Comparison of ENCODE assay signal across 9 cellular contexts in the genomic region with DNA sequence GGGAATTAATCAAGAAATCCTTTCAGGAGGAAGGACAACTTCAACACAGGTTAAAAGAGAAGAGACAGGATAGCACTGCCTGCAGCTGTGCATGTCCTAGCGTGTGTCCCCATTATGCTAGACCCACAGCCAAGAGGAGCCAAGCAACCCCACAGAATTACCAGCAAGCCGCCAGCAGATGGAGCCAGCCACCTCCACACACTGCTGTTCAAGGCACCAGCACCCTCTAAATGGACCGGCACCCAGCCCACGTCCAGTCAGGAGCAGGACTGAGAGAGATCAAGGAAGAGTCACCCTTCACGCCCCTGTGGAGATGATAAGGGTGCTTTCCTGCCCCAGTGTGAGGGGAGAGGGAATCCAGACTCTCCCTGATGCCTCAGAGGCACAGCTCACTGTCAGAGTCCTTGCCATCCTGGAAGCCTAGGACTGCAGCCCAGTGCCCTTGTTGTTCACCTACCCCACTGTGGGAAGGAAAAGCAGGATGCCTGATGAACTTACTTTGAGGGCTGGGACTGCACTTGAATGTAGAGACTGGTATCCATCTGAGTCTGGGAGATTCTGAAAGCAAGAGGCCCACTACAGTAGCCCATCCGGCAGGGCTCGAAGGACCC. TPM values are rescaled to one million over a fixed set of nuclear protein-coding genes. Genes with fewer than 3 reads are reported as not detected.
DNase-seq lines count a peak whose midpoint lies in the region; ATAC-seq, FAIRE-seq and TF ChIP-seq lines count a peak whose summit lies in the region.
"Had no signal": no experiment of that assay in that cellular context is flagged by ENCODE, and none has a peak within 500 bp of the region (broad histone marks: within the 10 kb centered on the region; RNA-seq: fewer than 3 reads in every experiment).

No MANE protein-coding gene starts in this region.

- peak; percentile 97 for FAIRE-seq in GM12878 (lab: Jason Lieb, UNC)
- FAIRE-seq: colon had no signal

- H3K36me3 ChIP-seq in GM12878 (ENCODE audit: control insufficient read depth in 2 of 2, insufficient read depth in 2 of 2, low read length in 1 of 2) (no peaks in the 10 kb centered on the region), iPS DF 6.9 (ENCODE audit: control insufficient read depth, insufficient read depth, low read length) (no peaks in the 10 kb centered on the region), sigmoid colon (no peaks in the 10 kb centered on the region)

- BruUV-seq in GM12878 (replicated peaks; lab: Mats Ljungman, UMichigan) = no TSS peak

- peak; percentile 63 for TF ChIP-seq RAD21 in GM12878 (IDR thresholded peaks at IDR 0.05; ENCODE audit: insufficient read depth, low read depth, low read length)

- peak; percentile 8 for DNase-seq in NCI-H2107 treated with DMSO at 0.1 percent for 48 hours (lab: John Stamatoyannopoulos, UW; ENCODE audit: unreplicated experiment)
- DNase-seq in NCI-H2107 (lab: John Stamatoyannopoulos, UW) = no peak
- peak; percentile 33 to 53 for DNase-seq in SHP77 (lab: John Stamatoyannopoulos, UW)
- no peak for DNase-seq in GM12878 (ENCODE audit: low read depth, low spot score)
- peak; percentile 61 for DNase-seq in iPS DF 6.9 (ENCODE audit: low read depth, low spot score)
- DNase-seq in sigmoid colon = peak; percentile 93

- in situ Hi-C loops in GM12878 (cut with MboI) = loop anchor here (25.0 kb wide), 1 partner anchor 872 kb away; no protein-coding TSS in a partner anchor

- intact Hi-C loops in GM12878 (cut with micrococcal nuclease; ENCODE audit: unreplicated experiment) = no loop called here
- intact Hi-C loops in sigmoid colon (cut with DNase I) = no loop called here

- TF ChIP-seq POLR2A in GM12878 (IDR thresholded peaks at IDR 0.05; ENCODE audit: low read depth, low read length) = no peak
- no peak for TF ChIP-seq POLR2A in sigmoid colon (IDR thresholded peaks at IDR 0.05)

- H3K4me1 ChIP-seq in GM12878 (ENCODE audit: control insufficient read depth, insufficient read depth, low read length) = peaks cover 6% of the 10 kb centered on the region; the same call in 1 of the 2 replicates
- no peaks in the 10 kb centered on the region; the same call in 1 of the 2 replicates for H3K4me1 ChIP-seq in iPS DF 6.9 (ENCODE audit: control insufficient read depth, insufficient read depth, low read length)
- H3K4me1 ChIP-seq in sigmoid colon = peaks cover 0 to 31% (median 28%) of the 10 kb centered on the region in 4 donors

- H3K9ac ChIP-seq in GM12878 (ENCODE audit: control insufficient read depth, insufficient read depth, low read length) = no peak overlapping the region

- 26% methylated on average over 7 of the region's 7 CpGs for WGBS in GM12878 (ENCODE audit: insufficient coverage, insufficient replicate concordance, low lambda C conversion rate, missing lambda C conversion rate)
- WGBS in iPS DF 6.9 (ENCODE audit: insufficient coverage, insufficient read length) = no CpG with 5 or more reads among the region's 7 CpGs
- 31 to 45% methylated on average over 7 of the region's 7 CpGs for WGBS in sigmoid colon, 2 donors

- H3K9me3 ChIP-seq in GM12878 (replicated peaks; ENCODE audit: control insufficient read depth, insufficient read depth, low read length) (no peaks in the 10 kb centered on the region), iPS DF 6.9 (ENCODE audit: control insufficient read depth, insufficient read depth, low read length) (no peaks in the 10 kb centered on the region), sigmoid colon (no peaks in the 10 kb centered on the region)

- H3K4me3 ChIP-seq in GM12878 = no peak overlapping the region
- no peak overlapping the region for H3K4me3 ChIP-seq in iPS DF 6.9 (ENCODE audit: low read length)
- H3K4me3 ChIP-seq in sigmoid colon = peak overlapping the region in 3 of 4 donors; percentile 26 to 33 (median 27)

- H3K27me3 ChIP-seq in GM12878 (replicated peaks in 1 of 2; ENCODE audit: control insufficient read depth in 2 of 2, insufficient read depth in 2 of 2, low read length in 1 of 2) = no peaks in the 10 kb centered on the region; a peak in 1 of 4 replicates
- H3K27me3 ChIP-seq in iPS DF 6.9 (ENCODE audit: control insufficient read depth, insufficient read depth, low read length) = no peaks in the 10 kb centered on the region
- no peaks in the 10 kb centered on the region for H3K27me3 ChIP-seq in sigmoid colon

- ATAC-seq in HG03175 (IDR thresholded peaks at IDR 0.05; ENCODE audit: unreplicated experiment) = peak; percentile 56
- peak; percentile 96 for ATAC-seq in GM12878
- ATAC-seq in GM21723 (IDR thresholded peaks at IDR 0.05; ENCODE audit: unreplicated experiment) = no peak

- no peak overlapping the region for H3K4me2 ChIP-seq in GM12878 (ENCODE audit: control insufficient read depth, insufficient read depth)

- H3K27ac ChIP-seq in GM12878 (ENCODE audit: control insufficient read depth, insufficient read depth) (no peak overlapping the region), iPS DF 6.9 (ENCODE audit: low read length) (no peak overlapping the region), sigmoid colon (peak overlapping the region; percentile 58 to 87 (median 84))

- POLR2A ChIA-PET in GM12878 (lab: Charles Lee) = no interaction called here

- TF ChIP-seq EP300 in GM12878 (IDR thresholded peaks at IDR 0.05; ENCODE audit: borderline replicate concordance in 1 of 2, control insufficient read depth in 1 of 2, low read depth in 2 of 2, low read length in 2 of 2) (no peak), sigmoid colon (IDR thresholded peaks at IDR 0.05) (no peak)

- CTCF ChIA-PET in GM12878 (lab: Yijun Ruan, JAX) = interaction anchor here (0.7 to 5.9 kb wide), 18 partner anchors 11 to 349 kb away, joined by 3 to 107 read pairs (median 4); no protein-coding TSS in a partner anchor

- TF ChIP-seq CTCF in GM12878 (IDR thresholded peaks at IDR 0.05 in 2 of 3, conservative IDR thresholded peaks at IDR 0.05 in 1 of 3; ENCODE audit: control insufficient read depth in 2 of 3, extremely low read depth in 1 of 3, insufficient read depth in 1 of 3, low read depth in 3 of 3, low read length in 3 of 3) = peak; percentile 78 to 81 (median 78)
- TF ChIP-seq CTCF in sigmoid colon (IDR thresholded peaks at IDR 0.05) = peak; percentile 45 to 84 (median 70)

- H4K20me1 ChIP-seq in GM12878 (ENCODE audit: control insufficient read depth, insufficient read depth) = no peaks in the 10 kb centered on the region

- H2AFZ ChIP-seq in GM12878 (ENCODE audit: control insufficient read depth, low read depth, low read length) = no peak overlapping the region

- RAD21 ChIA-PET in GM12878 (lab: Charles Lee; ENCODE audit: unreplicated experiment) = interaction anchor here (0.8 to 2.2 kb wide), 4 partner anchors 10 to 255 kb away, joined by 3 to 7 read pairs (median 4); no protein-coding TSS in a partner anchor

- SMC1A ChIA-PET in GM12878 (lab: Charles Lee; ENCODE audit: uncharacterized antibody, unreplicated experiment) = interaction anchor here (0.9 to 4.1 kb wide), 4 partner anchors 10 to 252 kb away, joined by 3 to 38 read pairs (median 6); no protein-coding TSS in a partner anchor

- no peaks in the 10 kb centered on the region for H3K79me2 ChIP-seq in GM12878 (ENCODE audit: control insufficient read depth, insufficient read depth, low read length)

TF ChIP-seq in GM12878, 131 proteins besides CTCF, POLR2A, EP300 and RAD21:
- TF ChIP-seq SMC3 (IDR thresholded peaks at IDR 0.05; ENCODE audit: borderline replicate concordance, low read length) (peak; percentile 51; the same call in 1 of the 2 replicates), KAT2A (conservative IDR thresholded peaks at IDR 0.05; ENCODE audit: control insufficient read depth, low read depth, low read length) (no peak)
- TF ChIP-seq, protein P1, sequence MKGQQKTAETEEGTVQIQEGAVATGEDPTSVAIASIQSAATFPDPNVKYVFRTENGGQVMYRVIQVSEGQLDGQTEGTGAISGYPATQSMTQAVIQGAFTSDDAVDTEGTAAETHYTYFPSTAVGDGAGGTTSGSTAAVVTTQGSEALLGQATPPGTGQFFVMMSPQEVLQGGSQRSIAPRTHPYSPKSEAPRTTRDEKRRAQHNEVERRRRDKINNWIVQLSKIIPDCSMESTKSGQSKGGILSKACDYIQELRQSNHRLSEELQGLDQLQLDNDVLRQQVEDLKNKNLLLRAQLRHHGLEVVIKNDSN (IDR thresholded peaks at IDR 0.05; ENCODE audit: borderline replicate concordance, extremely low read length, insufficient read depth, low read depth, low read length) = no peak
TF ChIP-seq in GM12878: peak in this region for 1.

RNA-seq across cellular contexts. Expression of gene CTTNBP2NL, which starts 37.1 kb away (rescaled TPM):
- total RNA-seq in GM12878 (2013; cell fraction: nucleolus; rRNA removed) = 40.8 and 44.3 TPM in 2 replicates
- total RNA-seq in GM12878 (2014; rRNA removed) (3.8 and 4.9 TPM in 2 replicates), GM12878 (2014; rRNA removed; fragmentation: Illumina TruSeq; extraction: Trizol) (5.6 and 6.0 TPM in 2 replicates), GM12878 (2021) (10.7 and 11.3 TPM in 2 replicates), sigmoid colon (10 to 100 TPM; 15.1 to 25.5 (median 17.0) TPM)
- 1.3 TPM for polyA plus RNA-seq in GM12878 (2011; ENCODE audit: low read depth)
- polyA plus RNA-seq in GM12878 (2011; rRNA removed) (10.5 and 14.0 TPM in 2 replicates), GM12878 (2014; fragmentation: Illumina TruSeq; extraction: Trizol) (5.3 and 6.7 TPM in 2 replicates), GM12878 (2014; fragmentation: Nextera tagmentation; extraction: Ambion mirVana) (1 to 10 TPM; 2.1 to 5.7 TPM), GM12878 (2014; rRNA removed) (3.1 and 3.8 TPM in 2 replicates), GM12878 (2016; fragmentation: Nextera tagmentation; extraction: Ambion mirVana) (1 to 10 TPM; 5.5 to 6.7 TPM), sigmoid colon (10 to 100 TPM; 11.4 to 17.3 (median 13.4) TPM)
- polyA plus RNA-seq in GM12878 (2011; cell fraction: cytosol; rRNA removed) = 5.5 and 6.0 TPM in 2 replicates
- 8.7 and 9.3 TPM in 2 replicates for polyA plus RNA-seq in GM12878 (2011; cell fraction: nucleus; rRNA removed)
- polyA plus RNA-seq in GM12878 (2012) = 1.3 and 2.4 TPM in 2 replicates
- 24.1 and 27.1 TPM in 2 replicates for polyA minus RNA-seq in GM12878 (2011; rRNA and poly(A)+ RNA removed)
- 5.7 and 8.7 TPM in 2 replicates for polyA minus RNA-seq in GM12878 (2011; cell fraction: cytosol; rRNA and poly(A)+ RNA removed)
- 16.0 and 23.5 TPM in 2 replicates for polyA minus RNA-seq in GM12878 (2011; cell fraction: nucleus; rRNA and poly(A)+ RNA removed)

Comparison
In these comparisons a context has a peak if more than half of its experiments do, and no peak if none do; other contexts are left out.
1. DNase-seq: peak in NCI-H2107 treated with DMSO at 0.1 percent for 48 hours (single experiment), SHP77 (2 of 2), iPS DF 6.9 (single experiment) and sigmoid colon (single experiment); none in NCI-H2107 (single experiment) and GM12878 (single experiment).
2. H3K27ac ChIP-seq: peak in sigmoid colon (4 of 4); none in GM12878 (single experiment) and iPS DF 6.9 (single experiment).
3. H3K4me3 ChIP-seq: peak in sigmoid colon (3 of 4); none in GM12878 (single experiment) and iPS DF 6.9 (single experiment).